1 cellular context compared by ENCODE assay signal in the genomic region with DNA sequence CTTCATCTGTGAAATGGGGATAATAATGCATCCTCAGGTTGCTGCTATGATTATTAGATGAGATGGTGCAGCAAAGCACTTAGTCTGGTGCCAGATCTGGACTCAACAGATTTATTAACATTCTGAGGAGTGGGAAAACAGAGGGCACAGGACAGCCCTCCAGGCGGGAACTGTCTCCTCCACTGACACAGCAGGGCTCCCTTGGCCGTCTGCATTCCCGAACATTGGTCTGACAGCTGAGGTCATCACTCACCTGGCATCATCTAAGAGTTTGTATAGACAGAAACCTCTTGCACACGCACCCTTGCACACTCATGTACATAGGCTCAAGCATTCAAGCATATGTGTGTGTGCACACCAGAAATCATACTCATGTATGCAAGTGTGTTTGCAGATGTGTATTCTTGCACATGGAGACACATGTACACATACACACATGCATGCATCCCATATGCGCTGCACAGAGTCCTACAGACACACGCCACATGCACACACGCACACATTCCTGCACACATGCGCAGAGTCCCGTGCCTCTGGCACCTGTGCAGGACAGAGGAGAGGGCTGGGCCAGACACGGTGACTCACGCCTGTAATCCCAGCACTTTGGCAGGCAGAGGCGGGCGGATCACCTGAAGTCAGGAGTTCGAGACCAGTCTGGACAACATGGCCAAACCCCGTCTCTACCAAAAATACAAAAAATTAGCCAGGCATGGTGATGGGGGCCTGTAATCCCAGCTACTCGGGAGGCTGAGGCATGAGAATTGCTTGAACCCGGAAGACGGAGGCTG.
TF ChIP-seq lines count a peak whose summit lies in the region.

No MANE protein-coding gene starts in this region.

TF ChIP-seq in HepG2, 621 proteins besides CTCF, POLR2A, EP300 and RAD21:
- TF ChIP-seq, protein P1, sequence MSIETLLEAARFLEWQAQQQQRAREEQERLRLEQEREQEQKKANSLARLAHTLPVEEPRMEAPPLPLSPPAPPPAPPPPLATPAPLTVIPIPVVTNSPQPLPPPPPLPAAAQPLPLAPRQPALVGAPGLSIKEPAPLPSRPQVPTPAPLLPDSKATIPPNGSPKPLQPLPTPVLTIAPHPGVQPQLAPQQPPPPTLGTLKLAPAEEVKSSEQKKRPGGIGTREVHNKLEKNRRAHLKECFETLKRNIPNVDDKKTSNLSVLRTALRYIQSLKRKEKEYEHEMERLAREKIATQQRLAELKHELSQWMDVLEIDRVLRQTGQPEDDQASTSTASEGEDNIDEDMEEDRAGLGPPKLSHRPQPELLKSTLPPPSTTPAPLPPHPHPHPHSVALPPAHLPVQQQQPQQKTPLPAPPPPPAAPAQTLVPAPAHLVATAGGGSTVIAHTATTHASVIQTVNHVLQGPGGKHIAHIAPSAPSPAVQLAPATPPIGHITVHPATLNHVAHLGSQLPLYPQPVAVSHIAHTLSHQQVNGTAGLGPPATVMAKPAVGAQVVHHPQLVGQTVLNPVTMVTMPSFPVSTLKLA (IDR thresholded peaks at IDR 0.05), result peak; percentile 50; the same call in 1 of the 2 replicates
- TF ChIP-seq ZNF33A (CRISPR knock-in tag; IDR thresholded peaks at IDR 0.05; ENCODE audit: borderline replicate concordance), result no peak
- no peak for TF ChIP-seq ZNF383 (CRISPR knock-in tag; IDR thresholded peaks at IDR 0.05; ENCODE audit: borderline replicate concordance)
- TF ChIP-seq, protein P2, sequence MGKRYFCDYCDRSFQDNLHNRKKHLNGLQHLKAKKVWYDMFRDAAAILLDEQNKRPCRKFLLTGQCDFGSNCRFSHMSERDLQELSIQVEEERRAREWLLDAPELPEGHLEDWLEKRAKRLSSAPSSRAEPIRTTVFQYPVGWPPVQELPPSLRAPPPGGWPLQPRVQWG (CRISPR knock-in tag; IDR thresholded peaks at IDR 0.05; ENCODE audit: borderline replicate concordance, low read depth), result 0 out of 2 replicates have a peak, but pooled peaks have one; percentile 48
- TF ChIP-seq JUNB (CRISPR knock-in tag; IDR thresholded peaks at IDR 0.05; ENCODE audit: borderline replicate concordance), result no peak
- TF ChIP-seq, protein P3, sequence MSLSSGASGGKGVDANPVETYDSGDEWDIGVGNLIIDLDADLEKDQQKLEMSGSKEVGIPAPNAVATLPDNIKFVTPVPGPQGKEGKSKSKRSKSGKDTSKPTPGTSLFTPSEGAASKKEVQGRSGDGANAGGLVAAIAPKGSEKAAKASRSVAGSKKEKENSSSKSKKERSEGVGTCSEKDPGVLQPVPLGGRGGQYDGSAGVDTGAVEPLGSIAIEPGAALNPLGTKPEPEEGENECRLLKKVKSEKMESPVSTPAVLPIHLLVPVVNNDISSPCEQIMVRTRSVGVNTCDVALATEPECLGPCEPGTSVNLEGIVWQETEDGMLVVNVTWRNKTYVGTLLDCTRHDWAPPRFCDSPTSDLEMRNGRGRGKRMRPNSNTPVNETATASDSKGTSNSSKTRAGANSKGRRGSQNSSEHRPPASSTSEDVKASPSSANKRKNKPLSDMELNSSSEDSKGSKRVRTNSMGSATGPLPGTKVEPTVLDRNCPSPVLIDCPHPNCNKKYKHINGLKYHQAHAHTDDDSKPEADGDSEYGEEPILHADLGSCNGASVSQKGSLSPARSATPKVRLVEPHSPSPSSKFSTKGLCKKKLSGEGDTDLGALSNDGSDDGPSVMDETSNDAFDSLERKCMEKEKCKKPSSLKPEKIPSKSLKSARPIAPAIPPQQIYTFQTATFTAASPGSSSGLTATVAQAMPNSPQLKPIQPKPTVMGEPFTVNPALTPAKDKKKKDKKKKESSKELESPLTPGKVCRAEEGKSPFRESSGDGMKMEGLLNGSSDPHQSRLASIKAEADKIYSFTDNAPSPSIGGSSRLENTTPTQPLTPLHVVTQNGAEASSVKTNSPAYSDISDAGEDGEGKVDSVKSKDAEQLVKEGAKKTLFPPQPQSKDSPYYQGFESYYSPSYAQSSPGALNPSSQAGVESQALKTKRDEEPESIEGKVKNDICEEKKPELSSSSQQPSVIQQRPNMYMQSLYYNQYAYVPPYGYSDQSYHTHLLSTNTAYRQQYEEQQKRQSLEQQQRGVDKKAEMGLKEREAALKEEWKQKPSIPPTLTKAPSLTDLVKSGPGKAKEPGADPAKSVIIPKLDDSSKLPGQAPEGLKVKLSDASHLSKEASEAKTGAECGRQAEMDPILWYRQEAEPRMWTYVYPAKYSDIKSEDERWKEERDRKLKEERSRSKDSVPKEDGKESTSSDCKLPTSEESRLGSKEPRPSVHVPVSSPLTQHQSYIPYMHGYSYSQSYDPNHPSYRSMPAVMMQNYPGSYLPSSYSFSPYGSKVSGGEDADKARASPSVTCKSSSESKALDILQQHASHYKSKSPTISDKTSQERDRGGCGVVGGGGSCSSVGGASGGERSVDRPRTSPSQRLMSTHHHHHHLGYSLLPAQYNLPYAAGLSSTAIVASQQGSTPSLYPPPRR (CRISPR knock-in tag; IDR thresholded peaks at IDR 0.05; ENCODE audit: borderline replicate concordance), result 0 out of 2 replicates have a peak, but pooled peaks have one; percentile 17
- TF ChIP-seq ZMYM3 (CRISPR knock-in tag; IDR thresholded peaks at IDR 0.05), result peak; percentile 51; the same call in 1 of the 2 replicates
- TF ChIP-seq, protein P4, sequence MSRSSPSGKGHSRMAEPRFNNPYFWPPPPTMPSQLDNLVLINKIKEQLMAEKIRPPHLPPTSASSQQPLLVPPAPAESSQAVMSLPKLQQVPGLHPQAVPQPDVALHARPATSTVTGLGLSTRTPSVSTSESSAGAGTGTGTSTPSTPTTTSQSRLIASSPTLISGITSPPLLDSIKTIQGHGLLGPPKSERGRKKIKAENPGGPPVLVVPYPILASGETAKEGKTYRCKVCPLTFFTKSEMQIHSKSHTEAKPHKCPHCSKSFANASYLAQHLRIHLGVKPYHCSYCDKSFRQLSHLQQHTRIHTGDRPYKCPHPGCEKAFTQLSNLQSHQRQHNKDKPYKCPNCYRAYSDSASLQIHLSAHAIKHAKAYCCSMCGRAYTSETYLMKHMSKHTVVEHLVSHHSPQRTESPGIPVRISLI (CRISPR knock-in tag; IDR thresholded peaks at IDR 0.05; ENCODE audit: borderline replicate concordance), result no peak
- TF ChIP-seq MEIS1 (CRISPR knock-in tag; IDR thresholded peaks at IDR 0.05; ENCODE audit: borderline replicate concordance), result no peak
- no peak for TF ChIP-seq KDM3A (CRISPR knock-in tag; IDR thresholded peaks at IDR 0.05; ENCODE audit: low read depth)
- TF ChIP-seq HIVEP1 (CRISPR knock-in tag; IDR thresholded peaks at IDR 0.05), result no peak
- TF ChIP-seq, protein P5, sequence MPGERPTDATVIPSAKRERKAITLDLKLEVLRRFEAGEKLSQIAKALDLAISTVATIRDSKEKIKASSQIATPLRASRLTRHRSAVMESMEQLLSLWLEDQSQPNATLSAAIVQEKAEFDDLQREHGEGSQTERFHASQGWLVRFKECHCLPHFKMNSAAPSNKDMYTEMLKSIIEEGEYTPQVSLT (CRISPR knock-in tag; IDR thresholded peaks at IDR 0.05; ENCODE audit: borderline replicate concordance, low read depth), result no peak
